Comparison of ENCODE assay signal across 8 cellular contexts in the genomic region with DNA sequence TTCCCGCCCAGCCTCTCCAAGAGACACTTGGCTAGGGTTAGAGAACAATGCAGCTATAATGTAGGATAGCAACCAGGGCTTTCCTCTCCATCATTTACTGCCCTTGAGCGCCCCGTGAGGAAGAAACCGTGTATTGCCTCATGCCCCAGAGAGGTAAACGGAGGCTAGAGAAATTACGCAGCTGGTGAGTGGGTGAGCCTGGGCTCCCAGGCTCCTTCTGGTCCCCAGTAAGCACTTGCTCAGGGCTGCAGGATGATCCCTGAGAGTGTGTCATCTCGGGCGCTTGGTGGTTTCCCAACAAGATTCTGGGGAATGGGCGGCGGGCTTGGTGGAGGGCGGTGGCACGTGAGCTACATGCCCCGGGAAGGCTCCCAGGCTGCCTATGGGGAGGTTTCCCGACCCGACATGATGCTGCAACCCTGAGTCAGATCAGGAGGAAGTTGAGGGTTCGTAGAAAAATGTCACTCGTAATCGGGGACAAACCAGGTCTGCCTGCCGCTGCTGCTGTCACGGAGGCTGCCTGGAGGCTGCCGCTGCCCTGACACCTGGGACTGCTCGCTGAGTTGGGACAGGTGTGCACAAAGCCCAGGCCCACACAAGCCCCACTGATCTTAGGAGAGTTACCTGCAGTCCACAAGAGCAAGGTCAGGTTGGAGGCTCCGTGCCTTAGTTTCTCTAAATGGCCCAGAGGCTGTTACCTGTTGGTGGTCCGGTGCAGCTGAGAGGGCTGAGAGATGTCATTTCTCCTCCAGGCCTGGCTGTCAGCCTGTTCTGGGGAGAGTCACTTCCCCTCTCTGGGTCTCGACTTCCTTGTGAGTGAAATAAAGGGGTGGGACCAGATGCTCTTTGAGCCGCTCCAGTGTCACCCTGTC. TPM values are rescaled to one million over a fixed set of nuclear protein-coding genes. Genes with fewer than 3 reads are reported as not detected.
A peak's percentile ranks its signal among the peaks of the same experiment; 100 is the strongest.
DNase-seq lines count a peak whose midpoint lies in the region; ATAC-seq and TF ChIP-seq lines count a peak whose summit lies in the region.

A gene with protein sequence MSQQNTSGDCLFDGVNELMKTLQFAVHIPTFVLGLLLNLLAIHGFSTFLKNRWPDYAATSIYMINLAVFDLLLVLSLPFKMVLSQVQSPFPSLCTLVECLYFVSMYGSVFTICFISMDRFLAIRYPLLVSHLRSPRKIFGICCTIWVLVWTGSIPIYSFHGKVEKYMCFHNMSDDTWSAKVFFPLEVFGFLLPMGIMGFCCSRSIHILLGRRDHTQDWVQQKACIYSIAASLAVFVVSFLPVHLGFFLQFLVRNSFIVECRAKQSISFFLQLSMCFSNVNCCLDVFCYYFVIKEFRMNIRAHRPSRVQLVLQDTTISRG (minus strand): TSS at position 773 of the 872 bp plus-strand sequence. CDS start 14,280 bp downstream, outside the sequence.

- no peak within 1 kb of the TSS for H3K4me2 ChIP-seq in SU-DHL-6 (ENCODE audit: low read depth, low read length, poor library complexity, severe bottlenecking)

- WGBS in body of pancreas, 2 donors = 39 to 53% methylated on average over 16 to 26 of the region's 26 CpGs

- H3K27me3 ChIP-seq in SU-DHL-6 (ENCODE audit: low read length) (no peaks in the 10 kb centered on the region), rectal smooth muscle tissue (ENCODE audit: control insufficient read depth, insufficient read depth, low read length) (no peaks in the 10 kb centered on the region), body of pancreas (no peaks in the 10 kb centered on the region)

- TF ChIP-seq POLR2A in body of pancreas (IDR thresholded peaks at IDR 0.05) = no peak

- H3K27ac Mint-ChIP-seq in MCF 10A (ENCODE audit: low read depth, unreplicated experiment) = no peak within 1 kb of the TSS

- H3K27ac ChIP-seq in SU-DHL-6 (ENCODE audit: low read depth, low read length) = no peak within 1 kb of the TSS
- H3K27ac ChIP-seq in rectal smooth muscle tissue (ENCODE audit: low read depth, low read length) = no peak within 1 kb of the TSS
- no peak within 1 kb of the TSS for H3K27ac ChIP-seq in body of pancreas

- no peaks in the 10 kb centered on the region for H3K9me3 ChIP-seq in SU-DHL-6 (ENCODE audit: insufficient read depth, low read length)
- H3K9me3 ChIP-seq in body of pancreas = no peaks in the 10 kb centered on the region

- no peaks in the 10 kb centered on the region for H3K36me3 Mint-ChIP-seq in MCF 10A (ENCODE audit: insufficient read depth, unreplicated experiment)

- H2AFZ ChIP-seq in SU-DHL-6 (ENCODE audit: low read depth, low read length, severe bottlenecking) = no peak within 1 kb of the TSS

- no peaks in the 10 kb centered on the region for H3K4me1 Mint-ChIP-seq in MCF 10A (ENCODE audit: insufficient read depth, unreplicated experiment)

- no peaks in the 10 kb centered on the region for H3F3A ChIP-seq in SU-DHL-6 (ENCODE audit: insufficient read depth)

- BruUV-seq in MCF 10A (replicated peaks; lab: Mats Ljungman, UMichigan) = no TSS peak

- POLR2A ChIA-PET in MCF 10A (lab: Yijun Ruan, JAX) = no interaction called here

- TF ChIP-seq CTCF in SU-DHL-6 (IDR thresholded peaks at IDR 0.05; ENCODE audit: insufficient read depth, low read length, poor library complexity, severe bottlenecking) = peak; percentile 41
- peak; percentile 24 for TF ChIP-seq CTCF in MCF 10A (IDR thresholded peaks at IDR 0.05; ENCODE audit: unreplicated experiment)
- TF ChIP-seq CTCF in body of pancreas (IDR thresholded peaks at IDR 0.05) = no peak

- ATAC-seq in Right ventricle myocardium superior (ENCODE audit: poor library complexity) = peak; percentile 36
- no peak for ATAC-seq in left ventricle myocardium superior
- peak; percentile 28 for ATAC-seq in HG02981 (IDR thresholded peaks at IDR 0.05; ENCODE audit: unreplicated experiment)
- ATAC-seq in body of pancreas = no peak

- H3K36me3 ChIP-seq in SU-DHL-6 (ENCODE audit: low read length) (no peaks in the 10 kb centered on the region), rectal smooth muscle tissue (ENCODE audit: control insufficient read depth, insufficient read depth, low read length) (no peaks in the 10 kb centered on the region), body of pancreas (replicated peaks in 1 of 2; ENCODE audit: insufficient read depth in 1 of 2, low read depth in 2 of 2) (no peaks in the 10 kb centered on the region)

- H4K20me1 ChIP-seq in SU-DHL-6 (ENCODE audit: low read depth, low read length) = no peaks in the 10 kb centered on the region

- H3K9me2 ChIP-seq in SU-DHL-6 (replicated peaks; ENCODE audit: insufficient read depth, low read length) = no peaks in the 10 kb centered on the region

- CTCF ChIA-PET in MCF 10A (lab: Yijun Ruan, JAX) = interaction anchor here (0.5 to 1.3 kb wide), 6 partner anchors 8 to 128 kb away, joined by 3 to 4 read pairs (median 3); no protein-coding TSS in a partner anchor

- no peaks in the 10 kb centered on the region for H3K79me2 ChIP-seq in SU-DHL-6 (ENCODE audit: insufficient read depth, low read length)

- H3K9ac ChIP-seq in SU-DHL-6 (ENCODE audit: low read length) (no peak within 1 kb of the TSS), rectal smooth muscle tissue (ENCODE audit: low read length) (no peak within 1 kb of the TSS)

- H3K4me3 ChIP-seq in SU-DHL-6 (ENCODE audit: insufficient read depth, low read length, poor library complexity, severe bottlenecking) = no peak within 1 kb of the TSS
- H3K4me3 ChIP-seq in rectal smooth muscle tissue (ENCODE audit: low read length) = peak within 1 kb of the TSS; percentile 30
- H3K4me3 ChIP-seq in body of pancreas = no peak within 1 kb of the TSS

- no peaks in the 10 kb centered on the region for H3K9me3 Mint-ChIP-seq in MCF 10A (ENCODE audit: unreplicated experiment)

- no peak within 1 kb of the TSS for H3K4me3 Mint-ChIP-seq in MCF 10A (ENCODE audit: unreplicated experiment)

- H3K4me1 ChIP-seq in rectal smooth muscle tissue (ENCODE audit: control insufficient read depth, insufficient read depth, low read length) = no peaks in the 10 kb centered on the region
- H3K4me1 ChIP-seq in body of pancreas = no peaks in the 10 kb centered on the region

- H3K27me3 Mint-ChIP-seq in MCF 10A (ENCODE audit: insufficient read depth, unreplicated experiment) = peaks cover 30% of the 10 kb centered on the region

- intact Hi-C loops in Right ventricle myocardium superior (cut with DNase I) (no loop called here), left ventricle myocardium superior (cut with micrococcal nuclease) (no loop called here), MCF 10A (cut with micrococcal nuclease) (no loop called here), body of pancreas (cut with DNase I) (no loop called here)

- DNase-seq in Right ventricle myocardium superior (no peak), left ventricle myocardium superior (no peak), MCF 10A (ENCODE audit: unreplicated experiment) (peak; percentile 44), body of pancreas (no peak), NCI-H2196 treated with DMSO at 0.1 percent for 48 hours (lab: John Stamatoyannopoulos, UW; ENCODE audit: unreplicated experiment) (no peak)

RNA-seq across cellular contexts. Expression of the gene that starts here (rescaled TPM):
- total RNA-seq in Right ventricle myocardium superior (not detected), left ventricle myocardium superior (not detected), MCF 10A (2022) (not detected in 2 replicates), body of pancreas (not detected)

Comparison
In these comparisons a context has a peak if more than half of its experiments do, and no peak if none do; other contexts are left out.
1. Peak in ATAC-seq in Right ventricle myocardium superior; RNA of the gene not detected or under 1 TPM.
2. Peak in DNase-seq in MCF 10A; RNA of the gene not detected or under 1 TPM.
3. CTCF ChIP-seq: peak in SU-DHL-6 (single experiment) and MCF 10A (single experiment); none in body of pancreas (0 of 7).